Comparison of ENCODE assay signal across 20 cellular contexts in genomic region chr2:105671156-105671555, GRCh38.
DNase-seq lines count a peak whose midpoint lies in the region; ATAC-seq and TF ChIP-seq lines count a peak whose summit lies in the region.
"Had no signal": no experiment of that assay in that cellular context is flagged by ENCODE, and none has a peak within 500 bp of the region (broad histone marks: within the 10 kb centered on the region; RNA-seq: fewer than 3 reads in every experiment).

No MANE protein-coding gene starts in this region.

- no peak overlapping the region for H3K4me3 ChIP-seq in AG10803 (ENCODE audit: low read length)
- H3K4me3 ChIP-seq in MG63 = no peak overlapping the region
- H3K4me3 ChIP-seq in fibroblast of pulmonary artery (replicated peaks; ENCODE audit: low read depth, low read length) = no peak overlapping the region
- no peak overlapping the region for H3K4me3 ChIP-seq in stomach
- no peak overlapping the region for H3K4me3 ChIP-seq in CD8-positive, alpha-beta memory T cell (ENCODE audit: low read length)
- H3K4me3 ChIP-seq: cardiac muscle cell, gastrocnemius medialis had no signal

- peaks cover 0 to 4% (median 2%) of the 10 kb centered on the region in 3 donors for H3K4me1 Mint-ChIP-seq in CD8-positive, alpha-beta memory T cell

- DNase-seq in AG10803 (ENCODE audit: low read depth) = peak; percentile 49
- DNase-seq in MG63 = peak; percentile 78
- DNase-seq in fibroblast of pulmonary artery (ENCODE audit: low read depth) = peak; percentile 50
- peak; percentile 20 for DNase-seq in myocyte (ENCODE audit: low read depth)
- DNase-seq in stomach = no peak
- DNase-seq in CD8-positive, alpha-beta memory T cell = no peak
- DNase-seq: activated CD4-positive, alpha-beta T cell treated with anti-CD3 and anti-CD28 coated beads for 48 hours; Caco-2; effector CD8-positive, alpha-beta T cell; gastrocnemius medialis; GF-D8; H9; mammary epithelial cell; NCI-H187; stimulated activated CD4-positive, alpha-beta T cell treated with anti-CD3 and anti-CD28 coated beads, Interleukin-15, amount 100 ng/mL, for 24 hours had no signal

- H3K36me3 ChIP-seq in MG63 (no peaks in the 10 kb centered on the region), stomach (no peaks in the 10 kb centered on the region)
- H3K36me3 ChIP-seq in CD8-positive, alpha-beta memory T cell (ENCODE audit: insufficient read depth, low read length) = no peaks in the 10 kb centered on the region
- H3K36me3 ChIP-seq: cardiac muscle cell, gastrocnemius medialis had no signal

- H3K27ac ChIP-seq in stomach = peak overlapping the region in 2 of 5 donors; percentile 29 to 43
- no peak overlapping the region for H3K27ac ChIP-seq in CD8-positive, alpha-beta memory T cell (ENCODE audit: low read depth, low read length)
- H3K27ac ChIP-seq: cardiac muscle cell, gastrocnemius medialis had no signal

- no peak overlapping the region for H3K27ac Mint-ChIP-seq in CD8-positive, alpha-beta memory T cell
- H3K27ac Mint-ChIP-seq: activated naive CD4-positive, alpha-beta T cell treated with anti-CD3 and anti-CD28 coated beads, Interleukin-2, amount 50 U/mL, for 72 hours; H9; natural killer cell treated with Interleukin-12 subunit alpha and Interleukin-12 subunit beta and Interleukin-15 and Interleukin-18, amount 100 ng/mL, for 72 hours had no signal

- WGBS in stomach, 5 donors = 55 to 81% (median 77%) methylated on average over 8 of the region's 8 CpGs

- H3K27me3 ChIP-seq in MG63 = no peaks in the 10 kb centered on the region
- no peaks in the 10 kb centered on the region for H3K27me3 ChIP-seq in stomach
- H3K27me3 ChIP-seq in CD8-positive, alpha-beta memory T cell (ENCODE audit: insufficient read depth, low read length, poor library complexity, severe bottlenecking) = no peaks in the 10 kb centered on the region
- H3K27me3 ChIP-seq: cardiac muscle cell, gastrocnemius medialis had no signal

- POLR2A ChIA-PET in CD8-positive, alpha-beta memory T cell (lab: Charles Lee) = interaction anchor here (0.6 kb wide), 1 partner anchor 185 kb away, joined by 3 read pairs; no protein-coding TSS in a partner anchor

- intact Hi-C loops in stomach (cut with DNase I; ENCODE audit: low total_unique reads) = no loop called here

- no peak for TF ChIP-seq EP300 in stomach (IDR thresholded peaks at IDR 0.05)

- peaks cover 0 to 25% (median 0%) of the 10 kb centered on the region in 3 donors for H3K36me3 Mint-ChIP-seq in CD8-positive, alpha-beta memory T cell
- H3K36me3 Mint-ChIP-seq: natural killer cell treated with Interleukin-12 subunit alpha and Interleukin-12 subunit beta and Interleukin-15 and Interleukin-18, amount 100 ng/mL, for 72 hours had no signal

- TF ChIP-seq POLR2A in stomach (IDR thresholded peaks at IDR 0.05) = no peak

- no peak for TF ChIP-seq CTCF in AG10803 (conservative IDR thresholded peaks at IDR 0.05; ENCODE audit: low read length)
- TF ChIP-seq CTCF in fibroblast of pulmonary artery (IDR thresholded peaks at IDR 0.05; ENCODE audit: low read length, missing control alignments) = no peak
- TF ChIP-seq CTCF in stomach (IDR thresholded peaks at IDR 0.05) = no peak

- ATAC-seq in GM21381 (IDR thresholded peaks at IDR 0.05; ENCODE audit: unreplicated experiment) (no peak), GM21737 (IDR thresholded peaks at IDR 0.05; ENCODE audit: unreplicated experiment) (no peak)
- ATAC-seq: activated naive CD4-positive, alpha-beta T cell treated with anti-CD3 and anti-CD28 coated beads, Interleukin-2, amount 50 U/mL, for 72 hours; gastrocnemius medialis; natural killer cell treated with Interleukin-12 subunit alpha and Interleukin-12 subunit beta and Interleukin-15 and Interleukin-18, amount 100 ng/mL, for 72 hours had no signal

- no peak overlapping the region for H3K4me3 Mint-ChIP-seq in CD8-positive, alpha-beta memory T cell
- H3K4me3 Mint-ChIP-seq: H9; natural killer cell treated with Interleukin-12 subunit alpha and Interleukin-12 subunit beta and Interleukin-15 and Interleukin-18, amount 100 ng/mL, for 72 hours had no signal

- peaks cover 8 to 21% of the 10 kb centered on the region in 2 donors for H3K27me3 Mint-ChIP-seq in CD8-positive, alpha-beta memory T cell

- CTCF ChIA-PET in CD8-positive, alpha-beta memory T cell (lab: Charles Lee) = no interaction called here

- H3K4me1 ChIP-seq in stomach = peaks cover 0 to 12% (median 4%) of the 10 kb centered on the region in 4 donors
- no peaks in the 10 kb centered on the region for H3K4me1 ChIP-seq in CD8-positive, alpha-beta memory T cell (ENCODE audit: insufficient read depth, low read length)
- H3K4me1 ChIP-seq: Caco-2, gastrocnemius medialis had no signal

- H3K9me3 Mint-ChIP-seq in CD8-positive, alpha-beta memory T cell = peaks cover 16 to 21% (median 17%) of the 10 kb centered on the region in 5 donors

- H3K9me3 ChIP-seq in MG63 (0 out of 2 replicates have a peak, but pooled peaks cover under 1% of the 10 kb centered on the region), stomach (peaks cover 0 to 7% (median under 1%) of the 10 kb centered on the region in 4 donors)
- H3K9me3 ChIP-seq in CD8-positive, alpha-beta memory T cell (ENCODE audit: low read length) = no peaks in the 10 kb centered on the region
- H3K9me3 ChIP-seq: gastrocnemius medialis had no signal

Comparison
In these comparisons a context has a peak if more than half of its experiments do, and no peak if none do; other contexts are left out.
1. DNase-seq: peak in AG10803 (single experiment), MG63 (single experiment), fibroblast of pulmonary artery (single experiment) and myocyte (single experiment); none in stomach (single experiment) and CD8-positive, alpha-beta memory T cell (0 of 5).